Comparison of ENCODE assay signal across 10 cellular contexts in the genomic region with DNA sequence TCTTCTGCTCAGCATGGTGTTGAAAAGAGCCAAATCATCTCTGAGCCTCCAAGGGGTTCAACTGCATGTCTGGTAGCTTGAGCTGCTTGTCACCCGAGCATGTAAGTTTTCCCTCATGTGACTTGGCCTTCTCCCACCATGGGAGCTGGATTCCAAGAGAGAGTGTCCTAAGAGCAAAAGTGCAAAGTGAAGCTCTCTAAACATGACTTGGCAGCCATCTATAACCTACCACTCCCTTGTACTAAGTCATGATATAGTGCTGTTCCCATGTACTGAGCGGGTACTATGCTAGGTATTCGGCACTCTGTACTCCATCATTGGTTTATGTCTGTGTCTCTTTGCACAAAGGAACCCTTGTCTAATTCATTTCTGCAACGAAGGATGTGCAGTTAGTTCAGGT.
"Had no signal": no experiment of that assay in that cellular context is flagged by ENCODE, and none has a peak within 500 bp of the region (broad histone marks: within the 10 kb centered on the region; RNA-seq: fewer than 3 reads in every experiment).

No MANE protein-coding gene starts in this region.

- ATAC-seq: GM23338, HCT116 had no signal

- FAIRE-seq: H1, H54 had no signal

- DNase-seq: GM23248, GOT3, H7, H9, HCEC 1CT, HFFc6 had no signal
